1 cellular context compared by ENCODE assay signal in genomic region chr16:81399909-81400308, GRCh38.
TF ChIP-seq lines count a peak whose summit lies in the region.

No MANE protein-coding gene starts in this region.

TF ChIP-seq in GM23338, 12 proteins besides CTCF, POLR2A, EP300 and RAD21 (continued from another document):
- TF ChIP-seq, protein P1, sequence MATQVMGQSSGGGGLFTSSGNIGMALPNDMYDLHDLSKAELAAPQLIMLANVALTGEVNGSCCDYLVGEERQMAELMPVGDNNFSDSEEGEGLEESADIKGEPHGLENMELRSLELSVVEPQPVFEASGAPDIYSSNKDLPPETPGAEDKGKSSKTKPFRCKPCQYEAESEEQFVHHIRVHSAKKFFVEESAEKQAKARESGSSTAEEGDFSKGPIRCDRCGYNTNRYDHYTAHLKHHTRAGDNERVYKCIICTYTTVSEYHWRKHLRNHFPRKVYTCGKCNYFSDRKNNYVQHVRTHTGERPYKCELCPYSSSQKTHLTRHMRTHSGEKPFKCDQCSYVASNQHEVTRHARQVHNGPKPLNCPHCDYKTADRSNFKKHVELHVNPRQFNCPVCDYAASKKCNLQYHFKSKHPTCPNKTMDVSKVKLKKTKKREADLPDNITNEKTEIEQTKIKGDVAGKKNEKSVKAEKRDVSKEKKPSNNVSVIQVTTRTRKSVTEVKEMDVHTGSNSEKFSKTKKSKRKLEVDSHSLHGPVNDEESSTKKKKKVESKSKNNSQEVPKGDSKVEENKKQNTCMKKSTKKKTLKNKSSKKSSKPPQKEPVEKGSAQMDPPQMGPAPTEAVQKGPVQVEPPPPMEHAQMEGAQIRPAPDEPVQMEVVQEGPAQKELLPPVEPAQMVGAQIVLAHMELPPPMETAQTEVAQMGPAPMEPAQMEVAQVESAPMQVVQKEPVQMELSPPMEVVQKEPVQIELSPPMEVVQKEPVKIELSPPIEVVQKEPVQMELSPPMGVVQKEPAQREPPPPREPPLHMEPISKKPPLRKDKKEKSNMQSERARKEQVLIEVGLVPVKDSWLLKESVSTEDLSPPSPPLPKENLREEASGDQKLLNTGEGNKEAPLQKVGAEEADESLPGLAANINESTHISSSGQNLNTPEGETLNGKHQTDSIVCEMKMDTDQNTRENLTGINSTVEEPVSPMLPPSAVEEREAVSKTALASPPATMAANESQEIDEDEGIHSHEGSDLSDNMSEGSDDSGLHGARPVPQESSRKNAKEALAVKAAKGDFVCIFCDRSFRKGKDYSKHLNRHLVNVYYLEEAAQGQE (IDR thresholded peaks at IDR 0.05; ENCODE audit: unreplicated experiment) = no peak
- peak; percentile 86 for TF ChIP-seq ZNF331 (CRISPR knock-in tag; IDR thresholded peaks at IDR 0.05; ENCODE audit: low read depth)
